Comparison of ENCODE assay signal across 8 cellular contexts in genomic region chr1:17236779-17237601, GRCh38. TPM values are rescaled to one million over a fixed set of nuclear protein-coding genes. Genes with fewer than 3 reads are reported as not detected.
DNase-seq lines count a peak whose midpoint lies in the region; ATAC-seq and TF ChIP-seq lines count a peak whose summit lies in the region.

No MANE protein-coding gene starts in this region.

- H3K79me2 ChIP-seq in parathyroid adenoma, result no peaks in the 10 kb centered on the region

- H3K4me3 Mint-ChIP-seq in type B pancreatic cell, result no peak overlapping the region

- no peak for ATAC-seq in HG02885 (IDR thresholded peaks at IDR 0.05; ENCODE audit: poor library complexity, unreplicated experiment)

- H2AFZ ChIP-seq in parathyroid adenoma, result no peak overlapping the region

- no peaks in the 10 kb centered on the region for H3K9me3 ChIP-seq in MG63
- H3K9me3 ChIP-seq in parathyroid adenoma (ENCODE audit: control insufficient read depth, low read length), result no peaks in the 10 kb centered on the region

- no peaks in the 10 kb centered on the region for H3K4me1 ChIP-seq in parathyroid adenoma

- no peak overlapping the region for H3K9ac ChIP-seq in parathyroid adenoma

- H3K4me2 ChIP-seq in parathyroid adenoma (ENCODE audit: low read length), result no peak overlapping the region

- peaks cover 24% of the 10 kb centered on the region for H3K4me1 Mint-ChIP-seq in type B pancreatic cell (ENCODE audit: unreplicated experiment)

- H3K27me3 ChIP-seq in MG63, result no peaks in the 10 kb centered on the region
- H3K27me3 ChIP-seq in parathyroid adenoma (ENCODE audit: control insufficient read depth, insufficient read depth, low read length), result no peaks in the 10 kb centered on the region

- DNase-seq in EL, result peak; percentile 88
- DNase-seq in MG63, result peak; percentile 76
- peak; percentile 65 for DNase-seq in SK-N-DZ (ENCODE audit: low spot score)
- peak; percentile 88 for DNase-seq in activated naive CD4-positive, alpha-beta T cell treated with Interleukin-2 at 50 U/mL for 16 hours
- peak; percentile 78 for DNase-seq in globus pallidus (ENCODE audit: low spot score)
- peak; percentile 90 for DNase-seq in type B pancreatic cell (ENCODE audit: extremely low spot score, unreplicated experiment)

- no peak overlapping the region for H3K27ac ChIP-seq in parathyroid adenoma

- H3K36me3 Mint-ChIP-seq in type B pancreatic cell, result no peaks in the 10 kb centered on the region

- TF ChIP-seq CTCF in parathyroid adenoma (IDR thresholded peaks at IDR 0.05) (peak; percentile 78), type B pancreatic cell (conservative IDR thresholded peaks at IDR 0.05) (peak; percentile 95)

- no peaks in the 10 kb centered on the region for H3K9me3 Mint-ChIP-seq in type B pancreatic cell

- H3K36me3 ChIP-seq in MG63, result no peaks in the 10 kb centered on the region
- H3K36me3 ChIP-seq in parathyroid adenoma (ENCODE audit: control insufficient read depth, insufficient read depth, low read length), result no peaks in the 10 kb centered on the region

- H3K4me3 ChIP-seq in MG63 (no peak overlapping the region), parathyroid adenoma (ENCODE audit: low read depth, low read length) (no peak overlapping the region)

- no peak overlapping the region for H3K27ac Mint-ChIP-seq in type B pancreatic cell

- H3K27me3 Mint-ChIP-seq in type B pancreatic cell, result no peaks in the 10 kb centered on the region

RNA-seq across cellular contexts. Expression of gene PADI3, which starts 11.9 kb away (rescaled TPM):
- total RNA-seq in MG63 (2014; rRNA removed; shearing (Covaris generic); ENCODE audit: low replicate concordance), result 0.53 and 7.3 TPM in 2 replicates
- not detected in 2 replicates for polyA plus RNA-seq in SK-N-DZ (2014; cell fraction: cytosol; rRNA removed)
- not detected in 2 replicates for polyA plus RNA-seq in SK-N-DZ (2014; cell fraction: nucleus; rRNA removed)
- not detected in 2 replicates for total RNA-seq in type B pancreatic cell (ENCODE audit: low replicate concordance)

RNA-seq across cellular contexts. Expression of gene PADI1, which starts 32.1 kb away (rescaled TPM):
- 0.03 TPM in 1 of 2 replicates, not detected in the other for total RNA-seq in MG63 (2014; rRNA removed; shearing (Covaris generic); ENCODE audit: low replicate concordance)
- polyA plus RNA-seq in SK-N-DZ (2014; cell fraction: cytosol; rRNA removed), result not detected in 2 replicates
- polyA plus RNA-seq in SK-N-DZ (2014; cell fraction: nucleus; rRNA removed), result not detected in 2 replicates
- 21.2 and 35.5 TPM in 2 replicates for total RNA-seq in type B pancreatic cell (ENCODE audit: low replicate concordance)

Comparison
In these comparisons a context has a peak if more than half of its experiments do, and no peak if none do; other contexts are left out.
1. RNA of gene PADI1, which starts 32.1 kb away (total RNA-seq): 21.2 to 35.5 TPM in type B pancreatic cell; 0.03 TPM in MG63; every median in the first group is over 10 times any median in the second.
2. Peak in every context shown above with its lines, with median percentiles within 50 percentile points of each other: DNase-seq.